Comparison of ENCODE assay signal across 9 cellular contexts in genomic region chr20:5714261-5715041, GRCh38. TPM values are rescaled to one million over a fixed set of nuclear protein-coding genes. Genes with fewer than 3 reads are reported as not detected.
DNase-seq lines count a peak whose midpoint lies in the region; ATAC-seq and TF ChIP-seq lines count a peak whose summit lies in the region.
"Had no signal": no experiment of that assay in that cellular context is flagged by ENCODE, and none has a peak within 500 bp of the region (broad histone marks: within the 10 kb centered on the region; RNA-seq: fewer than 3 reads in every experiment).

No MANE protein-coding gene starts in this region.

- no peak overlapping the region for H3K4me3 ChIP-seq in right atrium auricular region
- H3K4me3 ChIP-seq in hepatocyte = no peak overlapping the region
- H3K4me3 ChIP-seq: SK-N-MC had no signal

- 71% methylated on average over 4 of the region's 4 CpGs for WGBS in hepatocyte (ENCODE audit: low lambda C conversion rate, missing lambda C conversion rate)

- DNase-seq in Right ventricle myocardium inferior (ENCODE audit: missing footprints) = no peak
- DNase-seq in right atrium auricular region (ENCODE audit: low spot score) = no peak
- peak; percentile 90 for DNase-seq in activated CD8-positive, alpha-beta memory T cell treated with anti-CD3 and anti-CD28 coated beads, Interleukin-2, amount 50 U/mL, for 1 hour (ENCODE audit: extremely low read depth)
- peak; percentile 51 for DNase-seq in hepatocyte (ENCODE audit: low spot score)
- DNase-seq in stimulated activated CD8-positive, alpha-beta memory T cell treated with anti-CD3 and anti-CD28 coated beads, Interleukin-15, amount 100 ng/mL, for 4 hours (ENCODE audit: low read depth in 2 of 2) = peak; percentile 3 to 43
- no peak for DNase-seq in T1000 (lab: John Stamatoyannopoulos, UW)

- no peaks in the 10 kb centered on the region for H4K20me1 ChIP-seq in hepatocyte (ENCODE audit: insufficient read depth, poor library complexity, severe bottlenecking)

- H3K27ac ChIP-seq in right atrium auricular region = peak overlapping the region in 1 of 2 donors; percentile 16
- H3K27ac ChIP-seq in hepatocyte = no peak overlapping the region
- H3K27ac ChIP-seq: SK-N-MC had no signal

- no peak overlapping the region for H3K4me2 ChIP-seq in hepatocyte

- H3K4me1 ChIP-seq in right atrium auricular region (peaks cover 0 to 13% of the 10 kb centered on the region in 2 donors), hepatocyte (ENCODE audit: insufficient read depth) (no peaks in the 10 kb centered on the region)

- intact Hi-C loops in Right ventricle myocardium inferior (cut with DNase I) = no loop called here

- H3K79me2 ChIP-seq in hepatocyte = no peaks in the 10 kb centered on the region

- H3K36me3 ChIP-seq in right atrium auricular region (no peaks in the 10 kb centered on the region), hepatocyte (replicated peaks; ENCODE audit: insufficient read depth, low read depth) (no peaks in the 10 kb centered on the region)

- TF ChIP-seq CTCF in right atrium auricular region (IDR thresholded peaks at IDR 0.05) (no peak), hepatocyte (IDR thresholded peaks at IDR 0.05; ENCODE audit: poor library complexity) (no peak)

- no peaks in the 10 kb centered on the region for H3K9me2 ChIP-seq in hepatocyte (replicated peaks; ENCODE audit: insufficient read depth)

- no peak overlapping the region for H2AFZ ChIP-seq in hepatocyte

- H3K27me3 ChIP-seq in right atrium auricular region (no peaks in the 10 kb centered on the region), hepatocyte (no peaks in the 10 kb centered on the region)

- ATAC-seq in Right ventricle myocardium inferior = peak; percentile 44
- no peak for ATAC-seq in HG02642 (IDR thresholded peaks at IDR 0.05; ENCODE audit: poor library complexity, unreplicated experiment)
- ATAC-seq in HG03108 (IDR thresholded peaks at IDR 0.05; ENCODE audit: unreplicated experiment) = no peak

- H3K9me3 ChIP-seq in right atrium auricular region (peaks cover 0 to 6% of the 10 kb centered on the region in 2 donors), hepatocyte (ENCODE audit: low read depth) (no peaks in the 10 kb centered on the region)

RNA-seq across cellular contexts. Expression of gene SHLD1, which starts 35.8 kb away (rescaled TPM):
- total RNA-seq in Right ventricle myocardium inferior (5.3 TPM), right atrium auricular region (1 to 10 TPM; 4.7 to 9.6 TPM), hepatocyte (5.9 and 8.3 TPM in 2 replicates)
- 9.1 and 11.2 TPM in 2 replicates for polyA plus RNA-seq in hepatocyte

Comparison
In these comparisons a context has a peak if more than half of its experiments do, and no peak if none do; other contexts are left out.
1. DNase-seq: peak in activated CD8-positive, alpha-beta memory T cell treated with anti-CD3 and anti-CD28 coated beads, Interleukin-2, amount 50 U/mL, for 1 hour (single experiment), hepatocyte (single experiment) and stimulated activated CD8-positive, alpha-beta memory T cell treated with anti-CD3 and anti-CD28 coated beads, Interleukin-15, amount 100 ng/mL, for 4 hours (2 of 2); none in Right ventricle myocardium inferior (single experiment), right atrium auricular region (single experiment) and T1000 (single experiment).